Comparison of ENCODE assay signal across 27 cellular contexts in the genomic region with DNA sequence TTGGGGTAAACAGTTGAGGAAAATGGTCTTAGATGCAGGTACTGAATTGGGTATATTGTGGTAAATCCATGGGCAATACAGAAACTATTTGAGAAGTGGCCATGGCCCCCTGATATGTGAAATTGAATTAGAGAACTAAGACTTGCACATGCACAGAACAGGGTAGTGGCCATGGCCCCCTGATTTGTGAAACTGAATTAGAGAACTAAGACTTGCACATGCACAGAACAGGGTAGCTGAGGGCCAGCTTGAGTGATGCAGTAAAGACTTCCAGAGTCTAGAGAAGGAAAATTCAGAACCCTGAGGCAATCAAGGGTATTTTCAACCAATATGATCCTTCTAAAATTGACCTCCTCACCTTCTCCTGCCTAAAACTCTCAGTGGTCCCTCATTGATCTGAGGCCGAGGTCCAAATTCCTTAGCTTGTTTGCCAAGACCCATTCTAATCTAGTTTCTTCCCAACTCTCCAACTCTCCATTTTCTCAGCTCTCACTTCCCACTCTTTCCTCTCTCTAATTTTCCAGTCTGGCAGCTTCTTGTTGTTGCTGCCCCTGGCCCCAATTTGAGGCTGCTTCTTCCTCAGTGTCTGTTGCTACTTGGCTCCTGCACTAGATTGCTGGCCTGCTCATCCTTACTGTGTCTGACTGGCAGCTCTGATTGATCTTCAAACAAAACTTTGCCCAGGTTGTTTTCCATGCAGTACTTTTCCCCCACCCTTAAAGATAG.
"Had no signal": no experiment of that assay in that cellular context is flagged by ENCODE, and none has a peak within 500 bp of the region (broad histone marks: within the 10 kb centered on the region; RNA-seq: fewer than 3 reads in every experiment).

No MANE protein-coding gene starts in this region.

- H3K4me1 Mint-ChIP-seq: activated B cell treated with CpG ODN at 0.5 μM for 24 hours; activated CD4-positive, alpha-beta T cell treated with anti-CD3 and anti-CD28 coated beads, Interleukin-2, amount 10 ng/mL, durations not matched to agents 24 days and 14 days; activated CD8-positive, alpha-beta memory T cell treated with anti-CD3 and anti-CD28 coated beads, Interleukin-2, amount 10 ng/mL, durations not matched to agents 7 days and 5 days; central memory CD8-positive, alpha-beta T cell had no signal

- H3K4me1 ChIP-seq: SJSA1 had no signal

- ATAC-seq: activated CD8-positive, alpha-beta memory T cell treated with anti-CD3 and anti-CD28 coated beads, Interleukin-2, amount 10 ng/mL, durations not matched to agents 7 days and 5 days; activated T-cell treated with anti-CD3 and anti-CD28 coated beads, Interleukin-2, amount 50 U/mL, for 4 hours; PC-3; SK-N-SH treated with all-trans-retinoic acid at 6 μM for 48 hours had no signal

- H3K4me3 Mint-ChIP-seq: activated B cell treated with CpG ODN at 0.5 μM for 24 hours; activated CD4-positive, alpha-beta T cell treated with anti-CD3 and anti-CD28 coated beads, Interleukin-2, amount 10 ng/mL, durations not matched to agents 24 days and 14 days; activated CD8-positive, alpha-beta memory T cell treated with anti-CD3 and anti-CD28 coated beads, Interleukin-2, amount 10 ng/mL, durations not matched to agents 7 days and 5 days; activated naive CD4-positive, alpha-beta T cell treated with anti-CD3 and anti-CD28 coated beads for 36 hours; activated naive CD8-positive, alpha-beta T cell; activated T-cell treated with anti-CD3 and anti-CD28 coated beads, Interleukin-2, amount 50 U/mL, for 4 hours; brain; central memory CD8-positive, alpha-beta T cell had no signal

- H3K27ac ChIP-seq: SJSA1 had no signal

- DNase-seq: activated B cell treated with CpG ODN at 0.5 μM for 24 hours; activated CD4-positive, alpha-beta T cell treated with anti-CD3 and anti-CD28 coated beads for 1 hour; activated CD4-positive, alpha-beta T cell treated with anti-CD3 and anti-CD28 coated beads, Interleukin-2, amount 10 ng/mL, durations not matched to agents 24 days and 14 days; activated CD4-positive, alpha-beta T cell treated with anti-CD3 and anti-CD28 coated beads, Interleukin-2, amount 50 U/mL, for 48 hours; activated CD8-positive, alpha-beta memory T cell treated with anti-CD3 and anti-CD28 coated beads, Interleukin-2, amount 10 ng/mL, durations not matched to agents 7 days and 5 days; activated effector memory CD4-positive, alpha-beta T cell treated with anti-CD3 and anti-CD28 coated beads, Interleukin-2, amount 50 U/mL, for 16 hours; activated naive CD4-positive, alpha-beta T cell treated with anti-CD3 and anti-CD28 coated beads for 36 hours; activated T-cell treated with anti-CD3 and anti-CD28 coated beads, Interleukin-2, amount 50 U/mL, for 4 hours; amygdala; KG1; NCI-H1092 treated with DMSO at 0.1 percent for 48 hours; NCI-H1436; NCI-H1694 treated with DMSO at 0.1 percent for 48 hours; NCI-H2081 treated with DMSO at 0.1 percent for 48 hours; NCI-H526; NCI-H774; NK-92 treated with Interleukin-12 subunit alpha and Interleukin-12 subunit beta, amount 100 ng/mL, for 24 hours; PC-3; SHP77; SW 1271 had no signal

- H3K9me3 ChIP-seq: SJSA1 had no signal

- H3K36me3 Mint-ChIP-seq: activated CD8-positive, alpha-beta memory T cell treated with anti-CD3 and anti-CD28 coated beads, Interleukin-2, amount 10 ng/mL, durations not matched to agents 7 days and 5 days; activated naive CD8-positive, alpha-beta T cell had no signal

- H3K27ac Mint-ChIP-seq: activated B cell treated with CpG ODN at 0.5 μM for 24 hours; activated CD4-positive, alpha-beta T cell treated with anti-CD3 and anti-CD28 coated beads, Interleukin-2, amount 10 ng/mL, durations not matched to agents 24 days and 14 days; activated CD8-positive, alpha-beta memory T cell treated with anti-CD3 and anti-CD28 coated beads, Interleukin-2, amount 10 ng/mL, durations not matched to agents 7 days and 5 days; activated naive CD4-positive, alpha-beta T cell treated with anti-CD3 and anti-CD28 coated beads for 36 hours; activated naive CD8-positive, alpha-beta T cell; brain had no signal

- H3K36me3 ChIP-seq: SJSA1 had no signal

- H3K27me3 ChIP-seq: SJSA1 had no signal

- H3K27me3 Mint-ChIP-seq: brain had no signal

- FAIRE-seq: astrocyte, RCC 7860 had no signal

- H3K4me3 ChIP-seq: SJSA1 had no signal
